In genomic region chr16:56520251-56520577, GRCh38 we compare ENCODE assay signal across 9 cellular contexts. TPM values are rescaled to one million over a fixed set of nuclear protein-coding genes. Genes with fewer than 3 reads are reported as not detected.
DNase-seq lines count a peak whose midpoint lies in the region; ATAC-seq and TF ChIP-seq lines count a peak whose summit lies in the region.
"Had no signal": no experiment of that assay in that cellular context is flagged by ENCODE, and none has a peak within 500 bp of the region (broad histone marks: within the 10 kb centered on the region; RNA-seq: fewer than 3 reads in every experiment).

No MANE protein-coding gene starts in this region.

- peaks cover 30% of the 10 kb centered on the region for H3K4me1 Mint-ChIP-seq in activated CD8-positive, alpha-beta T cell treated with anti-CD3 and anti-CD28 coated beads for 36 hours (ENCODE audit: low read depth)
- H3K4me1 Mint-ChIP-seq in stimulated activated memory B cell treated with anti-CD40 and anti-IgM and Interleukin-4, amounts not matched to agents 10 μg/mL and 1 μg/mL and 100 μg/mL, for 72 hours, result peaks cover 24% of the 10 kb centered on the region

- H3K4me1 ChIP-seq in iPS DF 6.9 (ENCODE audit: control insufficient read depth, insufficient read depth, low read length), result no peaks in the 10 kb centered on the region

- no peak overlapping the region for H3K27ac ChIP-seq in iPS DF 6.9 (ENCODE audit: low read length)

- H3K27ac Mint-ChIP-seq in activated CD8-positive, alpha-beta T cell treated with anti-CD3 and anti-CD28 coated beads for 36 hours, result peak overlapping the region; percentile 49
- peak overlapping the region; percentile 66 for H3K27ac Mint-ChIP-seq in stimulated activated memory B cell treated with anti-CD40 and anti-IgM and Interleukin-4, amounts not matched to agents 10 μg/mL and 1 μg/mL and 100 μg/mL, for 72 hours

- no peaks in the 10 kb centered on the region for H3K9me3 ChIP-seq in iPS DF 6.9 (ENCODE audit: control insufficient read depth, insufficient read depth, low read length)

- H3K4me3 ChIP-seq in iPS DF 6.9 (ENCODE audit: low read length), result peak overlapping the region; percentile 82; the same call in 1 of the 2 replicates

- CTCF ChIA-PET in activated CD8-positive, alpha-beta T cell treated with anti-CD3 and anti-CD28 coated beads for 36 hours (lab: Charles Lee), result interaction anchor here (3.1 kb wide), 1 partner anchor 182 kb away, joined by 9 read pairs; no protein-coding TSS in a partner anchor

- H3K27me3 ChIP-seq in iPS DF 6.9 (ENCODE audit: control insufficient read depth, insufficient read depth, low read length), result no peaks in the 10 kb centered on the region

- peak; percentile 6 for ATAC-seq in activated CD8-positive, alpha-beta T cell treated with anti-CD3 and anti-CD28 coated beads for 36 hours
- no peak for ATAC-seq in stimulated activated memory B cell treated with anti-CD40 and anti-IgM and Interleukin-4, amounts not matched to agents 10 μg/mL and 1 μg/mL and 100 μg/mL, for 72 hours
- no peak for ATAC-seq in sciatic nerve

- no CpG with 5 or more reads among the region's 4 CpGs for WGBS in iPS DF 6.9 (ENCODE audit: insufficient coverage, insufficient read length)

- intact Hi-C loops in activated CD8-positive, alpha-beta T cell treated with anti-CD3 and anti-CD28 coated beads for 36 hours (cut with micrococcal nuclease), result no loop called here
- intact Hi-C loops in sciatic nerve (cut with DNase I), result no loop called here

- POLR2A ChIA-PET in activated CD8-positive, alpha-beta T cell treated with anti-CD3 and anti-CD28 coated beads for 36 hours (lab: Charles Lee), result interaction anchor here (0.9 to 1.3 kb wide), 3 partner anchors 14 to 60 kb away, joined by 3 read pairs; no protein-coding TSS in a partner anchor

- H3K9me3 Mint-ChIP-seq in activated CD8-positive, alpha-beta T cell treated with anti-CD3 and anti-CD28 coated beads for 36 hours, result no peaks in the 10 kb centered on the region
- no peaks in the 10 kb centered on the region for H3K9me3 Mint-ChIP-seq in stimulated activated memory B cell treated with anti-CD40 and anti-IgM and Interleukin-4, amounts not matched to agents 10 μg/mL and 1 μg/mL and 100 μg/mL, for 72 hours

- peak overlapping the region; percentile 78 for H3K4me3 Mint-ChIP-seq in activated CD8-positive, alpha-beta T cell treated with anti-CD3 and anti-CD28 coated beads for 36 hours
- H3K4me3 Mint-ChIP-seq in stimulated activated memory B cell treated with anti-CD40 and anti-IgM and Interleukin-4, amounts not matched to agents 10 μg/mL and 1 μg/mL and 100 μg/mL, for 72 hours, result peak overlapping the region; percentile 83

- H3K36me3 Mint-ChIP-seq in activated CD8-positive, alpha-beta T cell treated with anti-CD3 and anti-CD28 coated beads for 36 hours (ENCODE audit: low read depth), result no peaks in the 10 kb centered on the region
- H3K36me3 Mint-ChIP-seq in stimulated activated memory B cell treated with anti-CD40 and anti-IgM and Interleukin-4, amounts not matched to agents 10 μg/mL and 1 μg/mL and 100 μg/mL, for 72 hours, result no peaks in the 10 kb centered on the region

- TF ChIP-seq CTCF in activated CD8-positive, alpha-beta T cell treated with anti-CD3 and anti-CD28 coated beads for 36 hours (IDR thresholded peaks at IDR 0.05), result no peak

- DNase-seq in NCI-H2227 treated with DMSO at 0.1 percent for 48 hours (lab: John Stamatoyannopoulos, UW) (peak; percentile 36), NCI-H2227 (lab: John Stamatoyannopoulos, UW; ENCODE audit: unreplicated experiment) (no peak), iPS DF 6.9 (ENCODE audit: low read depth, low spot score) (no peak), activated gamma-delta T cell treated with Interleukin-2 at 50 U/mL for 16 hours (no peak), sciatic nerve (ENCODE audit: low spot score) (no peak), NCI-H187 treated with DMSO at 0.1 percent for 48 hours (lab: John Stamatoyannopoulos, UW) (no peak)
- DNase-seq in activated CD8-positive, alpha-beta T cell treated with anti-CD3 and anti-CD28 coated beads for 36 hours, result no peak

- H3K27me3 Mint-ChIP-seq in activated CD8-positive, alpha-beta T cell treated with anti-CD3 and anti-CD28 coated beads for 36 hours, result no peaks in the 10 kb centered on the region
- no peaks in the 10 kb centered on the region for H3K27me3 Mint-ChIP-seq in stimulated activated memory B cell treated with anti-CD40 and anti-IgM and Interleukin-4, amounts not matched to agents 10 μg/mL and 1 μg/mL and 100 μg/mL, for 72 hours

- H3K36me3 ChIP-seq in iPS DF 6.9 (ENCODE audit: control insufficient read depth, insufficient read depth, low read length), result no peaks in the 10 kb centered on the region

RNA-seq across cellular contexts. Expression of gene BBS2, which starts 0.4 kb away (rescaled TPM):
- 10 to 100 TPM; 16.1 to 17.6 TPM for total RNA-seq in activated CD8-positive, alpha-beta T cell treated with anti-CD3 and anti-CD28 coated beads for 36 hours
- 110 TPM for total RNA-seq in sciatic nerve

RNA-seq across cellular contexts. Expression of gene MT4, which starts 44.7 kb away (rescaled TPM):
- total RNA-seq in activated CD8-positive, alpha-beta T cell treated with anti-CD3 and anti-CD28 coated beads for 36 hours, result not detected
- not detected for total RNA-seq in sciatic nerve
- total RNA-seq: A172 had no signal
